In genomic region chr1:228089520-228090380, GRCh38 we compare ENCODE assay signal across 9 cellular contexts. TPM values are rescaled to one million over a fixed set of nuclear protein-coding genes. Genes with fewer than 3 reads are reported as not detected.
A peak's percentile ranks its signal among the peaks of the same experiment; 100 is the strongest.
DNase-seq lines count a peak whose midpoint lies in the region; ATAC-seq and TF ChIP-seq lines count a peak whose summit lies in the region.
"Had no signal": no experiment of that assay in that cellular context is flagged by ENCODE, and none has a peak within 500 bp of the region (broad histone marks: within the 10 kb centered on the region; RNA-seq: fewer than 3 reads in every experiment).

No MANE protein-coding gene starts in this region.

- no peaks in the 10 kb centered on the region for H3K27me3 Mint-ChIP-seq in activated CD4-positive, alpha-beta memory T cell treated with anti-CD3 and anti-CD28 coated beads, Interleukin-2, amount 10 ng/mL, durations not matched to agents 7 days and 5 days
- H3K27me3 Mint-ChIP-seq in type B pancreatic cell (no peaks in the 10 kb centered on the region), mesothelial cell of epicardium (ENCODE audit: low read depth) (no peaks in the 10 kb centered on the region)

- H3K27ac ChIP-seq in right lobe of liver = no peak overlapping the region

- peaks cover 14% of the 10 kb centered on the region for H3K9me3 Mint-ChIP-seq in activated CD4-positive, alpha-beta memory T cell treated with anti-CD3 and anti-CD28 coated beads, Interleukin-2, amount 10 ng/mL, durations not matched to agents 7 days and 5 days
- H3K9me3 Mint-ChIP-seq in type B pancreatic cell (no peaks in the 10 kb centered on the region), mesothelial cell of epicardium (peaks cover 8% of the 10 kb centered on the region)

- DNase-seq in cardiac septum (ENCODE audit: low spot score) = peak; percentile 69
- no peak for DNase-seq in Right ventricle myocardium inferior (ENCODE audit: missing footprints)
- no peak for DNase-seq in activated CD4-positive, alpha-beta memory T cell treated with anti-CD3 and anti-CD28 coated beads, Interleukin-2, amount 10 ng/mL, durations not matched to agents 7 days and 5 days
- peak in 2 of 3 donors; percentile 18 to 43 for DNase-seq in right lobe of liver
- no peak for DNase-seq in type B pancreatic cell (ENCODE audit: extremely low spot score, unreplicated experiment)
- no peak for DNase-seq in mesothelial cell of epicardium (ENCODE audit: low spot score in 2 of 2, unreplicated experiment in 2 of 2)
- DNase-seq: kidney glomerular epithelial cell had no signal

- H3K4me3 ChIP-seq in right lobe of liver = no peak overlapping the region

- H3K36me3 Mint-ChIP-seq in activated CD4-positive, alpha-beta memory T cell treated with anti-CD3 and anti-CD28 coated beads, Interleukin-2, amount 10 ng/mL, durations not matched to agents 7 days and 5 days (ENCODE audit: low read depth) = peaks cover 84% of the 10 kb centered on the region
- H3K36me3 Mint-ChIP-seq in type B pancreatic cell (peaks cover 16% of the 10 kb centered on the region), mesothelial cell of epicardium (peaks cover 16% of the 10 kb centered on the region)

- TF ChIP-seq CTCF in right lobe of liver (IDR thresholded peaks at IDR 0.05) (no peak), type B pancreatic cell (conservative IDR thresholded peaks at IDR 0.05) (no peak), mesothelial cell of epicardium (IDR thresholded peaks at IDR 0.05; ENCODE audit: unreplicated experiment) (no peak)

- no peak for TF ChIP-seq POLR2A in right lobe of liver (IDR thresholded peaks at IDR 0.05)

- WGBS in right lobe of liver (ENCODE audit: insufficient coverage, low coverage, low lambda C conversion rate, missing lambda C conversion rate) = 31% methylated on average over 3 of the region's 12 CpGs

- CTCF ChIA-PET in activated CD4-positive, alpha-beta memory T cell treated with anti-CD3 and anti-CD28 coated beads, Interleukin-2, amount 10 ng/mL, durations not matched to agents 7 days and 5 days (lab: Charles Lee) = interaction anchor here (1.5 kb wide), 1 partner anchor 90 kb away, joined by 3 read pairs; no protein-coding TSS in a partner anchor

- peaks cover 0 to 69% (median 31%) of the 10 kb centered on the region in 4 donors for H3K4me1 ChIP-seq in right lobe of liver

- H3K4me3 Mint-ChIP-seq in activated CD4-positive, alpha-beta memory T cell treated with anti-CD3 and anti-CD28 coated beads, Interleukin-2, amount 10 ng/mL, durations not matched to agents 7 days and 5 days = no peak overlapping the region
- H3K4me3 Mint-ChIP-seq in type B pancreatic cell (peak overlapping the region; percentile 64), mesothelial cell of epicardium (no peak overlapping the region)

- H3K27ac Mint-ChIP-seq in activated CD4-positive, alpha-beta memory T cell treated with anti-CD3 and anti-CD28 coated beads, Interleukin-2, amount 10 ng/mL, durations not matched to agents 7 days and 5 days = peak overlapping the region; percentile 54
- H3K27ac Mint-ChIP-seq in type B pancreatic cell (peak overlapping the region; percentile 81), mesothelial cell of epicardium (no peak overlapping the region)

- peaks cover 0 to 4% (median 0%) of the 10 kb centered on the region in 4 donors for H3K9me3 ChIP-seq in right lobe of liver

- H3K27me3 ChIP-seq in right lobe of liver = no peaks in the 10 kb centered on the region

- H3K4me1 Mint-ChIP-seq in activated CD4-positive, alpha-beta memory T cell treated with anti-CD3 and anti-CD28 coated beads, Interleukin-2, amount 10 ng/mL, durations not matched to agents 7 days and 5 days = peaks cover 74% of the 10 kb centered on the region
- H3K4me1 Mint-ChIP-seq in type B pancreatic cell (ENCODE audit: unreplicated experiment) (peaks cover 35% of the 10 kb centered on the region), mesothelial cell of epicardium (peaks cover 43% of the 10 kb centered on the region)

- ATAC-seq in Right ventricle myocardium inferior (no peak), right lobe of liver (peak in 2 of 4 donors; percentile 9 to 49), GM21619 (IDR thresholded peaks at IDR 0.05; ENCODE audit: unreplicated experiment) (no peak), GM18909 (IDR thresholded peaks at IDR 0.05; ENCODE audit: poor library complexity, unreplicated experiment) (no peak)

- POLR2A ChIA-PET in activated CD4-positive, alpha-beta memory T cell treated with anti-CD3 and anti-CD28 coated beads, Interleukin-2, amount 10 ng/mL, durations not matched to agents 7 days and 5 days (lab: Charles Lee) = interaction anchor here (1.3 to 3.2 kb wide), 6 partner anchors 7 to 316 kb away, joined by 3 to 17 read pairs (median 4); partner anchors contain the start of genes ARF1 and MRPL55

- peaks cover 0 to 3% (median 0%) of the 10 kb centered on the region in 4 donors for H3K36me3 ChIP-seq in right lobe of liver

- intact Hi-C loops in cardiac septum (cut with DNase I) (no loop called here), Right ventricle myocardium inferior (cut with DNase I) (loop anchor here (10.0 kb wide), 1 partner anchor 325 kb away; no protein-coding TSS in a partner anchor), right lobe of liver (cut with DNase I) (no loop called here)

RNA-seq across cellular contexts. Expression of gene ARF1, which starts 7.2 kb away (rescaled TPM):
- total RNA-seq in cardiac septum (332 TPM), Right ventricle myocardium inferior (281 TPM), right lobe of liver (100 to 1,000 TPM; 143 to 261 (median 193) TPM), type B pancreatic cell (ENCODE audit: low replicate concordance) (288 and 401 TPM in 2 replicates), mesothelial cell of epicardium (255 to 277 TPM (median 262 TPM) in 3 replicates)
- total RNA-seq in activated CD4-positive, alpha-beta memory T cell treated with anti-CD3 and anti-CD28 coated beads, Interleukin-2, amount 10 ng/mL, durations not matched to agents 7 days and 5 days = 100 to 1,000 TPM; 368 to 376 TPM

RNA-seq across cellular contexts. Expression of gene C1orf35, which starts 13.4 kb away (rescaled TPM):
- 8.9 TPM for total RNA-seq in cardiac septum
- total RNA-seq in Right ventricle myocardium inferior = 6.0 TPM
- total RNA-seq in activated CD4-positive, alpha-beta memory T cell treated with anti-CD3 and anti-CD28 coated beads, Interleukin-2, amount 10 ng/mL, durations not matched to agents 7 days and 5 days = 10 to 100 TPM; 17.8 to 18.9 TPM
- 1 to 10 TPM; 3.4 to 6.3 (median 5.2) TPM for total RNA-seq in right lobe of liver
- 16.9 and 23.3 TPM in 2 replicates for total RNA-seq in type B pancreatic cell (ENCODE audit: low replicate concordance)
- 19.3 to 20.9 TPM (median 20.2 TPM) in 3 replicates for total RNA-seq in mesothelial cell of epicardium

RNA-seq across cellular contexts. Expression of gene MRPL55, which starts 19.3 kb away (rescaled TPM):
- 39.7 TPM for total RNA-seq in cardiac septum
- total RNA-seq in Right ventricle myocardium inferior = 57.0 TPM
- total RNA-seq in activated CD4-positive, alpha-beta memory T cell treated with anti-CD3 and anti-CD28 coated beads, Interleukin-2, amount 10 ng/mL, durations not matched to agents 7 days and 5 days = 10 to 100 TPM; 43.1 to 43.9 TPM
- 10 to 100 TPM; 24.2 to 75.9 (median 38.0) TPM for total RNA-seq in right lobe of liver
- 47.4 and 58.8 TPM in 2 replicates for total RNA-seq in type B pancreatic cell (ENCODE audit: low replicate concordance)
- 53.9 to 56.9 TPM (median 54.2 TPM) in 3 replicates for total RNA-seq in mesothelial cell of epicardium

RNA-seq across cellular contexts. Expression of gene GUK1, which starts 50.3 kb away (rescaled TPM):
- total RNA-seq in cardiac septum (213 TPM), Right ventricle myocardium inferior (162 TPM), right lobe of liver (100 to 1,000 TPM in 4 of 6 experiments, 10 to 100 TPM in 2; 78.0 to 235 (median 108) TPM), type B pancreatic cell (ENCODE audit: low replicate concordance) (133 and 174 TPM in 2 replicates), mesothelial cell of epicardium (129 to 136 TPM (median 135 TPM) in 3 replicates)
- 100 to 1,000 TPM; 280 to 284 TPM for total RNA-seq in activated CD4-positive, alpha-beta memory T cell treated with anti-CD3 and anti-CD28 coated beads, Interleukin-2, amount 10 ng/mL, durations not matched to agents 7 days and 5 days

RNA-seq across cellular contexts. Expression of gene GJC2, which starts 60.0 kb away (rescaled TPM):
- total RNA-seq in cardiac septum = 1.6 TPM
- total RNA-seq in Right ventricle myocardium inferior = 1.6 TPM
- under 1 TPM; 0.38 to 0.55 TPM for total RNA-seq in activated CD4-positive, alpha-beta memory T cell treated with anti-CD3 and anti-CD28 coated beads, Interleukin-2, amount 10 ng/mL, durations not matched to agents 7 days and 5 days
- total RNA-seq in right lobe of liver = under 1 TPM in 5 of 6 experiments, not detected in 1; 0.12 to 0.44 (median 0.16) TPM
- total RNA-seq in type B pancreatic cell (ENCODE audit: low replicate concordance) = 0.76 and 1.3 TPM in 2 replicates
- total RNA-seq in mesothelial cell of epicardium = 2.5 to 2.6 TPM (median 2.5 TPM) in 3 replicates

Comparison
In these comparisons a context has a peak if more than half of its experiments do, and no peak if none do; other contexts are left out.
1. DNase-seq: peak in cardiac septum (single experiment) and right lobe of liver (2 of 3); none in Right ventricle myocardium inferior (single experiment), activated CD4-positive, alpha-beta memory T cell treated with anti-CD3 and anti-CD28 coated beads, Interleukin-2, amount 10 ng/mL, durations not matched to agents 7 days and 5 days (single experiment), type B pancreatic cell (single experiment) and mesothelial cell of epicardium (0 of 2).